29 cellular contexts compared by ENCODE assay signal in the genomic region with DNA sequence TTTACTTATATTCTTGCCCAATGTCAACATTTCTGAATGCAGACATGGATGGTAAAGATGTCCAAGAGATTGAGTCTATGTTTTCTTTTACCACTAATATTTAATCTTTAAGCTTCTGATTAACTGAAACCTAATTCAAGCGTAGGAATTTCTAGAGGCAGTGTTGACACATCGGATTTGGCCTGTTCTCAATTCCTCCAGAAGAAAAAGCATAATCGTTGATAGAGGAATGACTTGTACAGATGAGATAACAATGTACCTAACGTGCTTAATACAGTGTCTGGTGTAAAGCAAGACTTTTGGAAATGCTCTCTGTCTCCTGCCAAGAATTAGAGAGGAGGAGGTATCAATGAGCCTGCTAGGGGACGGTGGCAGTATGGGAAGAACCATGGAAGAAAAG. TPM values are rescaled to one million over a fixed set of nuclear protein-coding genes. Genes with fewer than 3 reads are reported as not detected.
DNase-seq lines count a peak whose midpoint lies in the region; ATAC-seq and TF ChIP-seq lines count a peak whose summit lies in the region.
"Had no signal": no experiment of that assay in that cellular context is flagged by ENCODE, and none has a peak within 500 bp of the region (broad histone marks: within the 10 kb centered on the region; RNA-seq: fewer than 3 reads in every experiment).

No MANE protein-coding gene starts in this region.

- peaks cover 8% of the 10 kb centered on the region for H3K4me1 ChIP-seq in body of pancreas
- no peaks in the 10 kb centered on the region for H3K4me1 ChIP-seq in parathyroid adenoma
- no peaks in the 10 kb centered on the region for H3K4me1 ChIP-seq in OCI-LY7 (ENCODE audit: insufficient read depth, low read length, poor library complexity, severe bottlenecking)
- H3K4me1 ChIP-seq: Caco-2 had no signal

- TF ChIP-seq CTCF in body of pancreas (IDR thresholded peaks at IDR 0.05) (no peak), parathyroid adenoma (IDR thresholded peaks at IDR 0.05) (no peak), OCI-LY7 (conservative IDR thresholded peaks at IDR 0.05; ENCODE audit: low read length) (no peak)

- H3K27me3 ChIP-seq in body of pancreas, result no peaks in the 10 kb centered on the region
- H3K27me3 ChIP-seq in parathyroid adenoma (ENCODE audit: control insufficient read depth, insufficient read depth, low read length), result no peaks in the 10 kb centered on the region

- TF ChIP-seq POLR2A in body of pancreas (IDR thresholded peaks at IDR 0.05), result no peak

- H3K79me2 ChIP-seq in parathyroid adenoma (no peaks in the 10 kb centered on the region), OCI-LY7 (ENCODE audit: insufficient read depth, low read depth, low read length) (no peaks in the 10 kb centered on the region)

- no peak overlapping the region for H3K4me2 ChIP-seq in parathyroid adenoma (ENCODE audit: low read length)
- no peak overlapping the region for H3K4me2 ChIP-seq in OCI-LY7 (ENCODE audit: low read length)
- H3K4me2 ChIP-seq: GM23338 had no signal

- H3K9ac ChIP-seq in parathyroid adenoma, result no peak overlapping the region

- H4K20me1 ChIP-seq in OCI-LY7 (ENCODE audit: insufficient read depth, low read length), result no peaks in the 10 kb centered on the region

- intact Hi-C loops in body of pancreas (cut with DNase I) (no loop called here), OCI-LY7 (cut with micrococcal nuclease; ENCODE audit: unreplicated experiment) (no loop called here)

- no peaks in the 10 kb centered on the region for H3K36me3 ChIP-seq in body of pancreas (replicated peaks in 1 of 2; ENCODE audit: insufficient read depth in 1 of 2, low read depth in 2 of 2)
- H3K36me3 ChIP-seq in parathyroid adenoma (ENCODE audit: control insufficient read depth, insufficient read depth, low read length), result no peaks in the 10 kb centered on the region
- H3K36me3 ChIP-seq in OCI-LY7 (ENCODE audit: insufficient read depth, low read length), result no peaks in the 10 kb centered on the region

- H3K4me3 ChIP-seq in body of pancreas, result no peak overlapping the region
- H3K4me3 ChIP-seq in parathyroid adenoma (ENCODE audit: low read depth, low read length), result no peak overlapping the region
- H3K4me3 ChIP-seq in OCI-LY7 (ENCODE audit: low read depth, low read length, poor library complexity, severe bottlenecking), result no peak overlapping the region
- H3K4me3 ChIP-seq: GM12878, GM23338, SK-N-MC had no signal

- CTCF ChIA-PET in OCI-LY7 (lab: Charles Lee; ENCODE audit: unreplicated experiment), result no interaction called here

- WGBS in body of pancreas, 2 donors, result 21 to 23% methylated on average over 5 of the region's 5 CpGs

- peak; percentile 56 for DNase-seq in Caki2 (ENCODE audit: low read depth)
- no peak for DNase-seq in body of pancreas
- DNase-seq in kidney glomerular epithelial cell (lab: John Stamatoyannopoulos, UW), result peak; percentile 72
- no peak for DNase-seq in T-helper 9 cell
- DNase-seq in NOMO-1 treated with DMSO at 0.1 percent for 48 hours (lab: John Stamatoyannopoulos, UW; ENCODE audit: unreplicated experiment), result no peak
- no peak for DNase-seq in OCI-LY7 (ENCODE audit: low spot score)
- DNase-seq: Caco-2; CD8-positive, alpha-beta T cell; DMS 273 treated with DMSO at 0.1 percent for 48 hours; DMS79; EL; GDM1; NCI-H1092 treated with DMSO at 0.1 percent for 48 hours; NCI-H1436; NCI-H187; NCI-H2081 treated with DMSO at 0.1 percent for 48 hours; NCI-H2171; NCI-H226; NCI-H510A; NCI-H69; SIG-M5 had no signal

- H2AFZ ChIP-seq in parathyroid adenoma (peak overlapping the region; percentile 39), OCI-LY7 (ENCODE audit: low read length) (no peak overlapping the region)
- H2AFZ ChIP-seq: GM23338 had no signal

- in situ Hi-C loops in Caki2 (cut with HindIII; ENCODE audit: low pct_unique_long_range_greater_than_20kb, low sequenced_read_pairs), result no loop called here

- H3K9me3 ChIP-seq in body of pancreas, result no peaks in the 10 kb centered on the region
- no peaks in the 10 kb centered on the region for H3K9me3 ChIP-seq in parathyroid adenoma (ENCODE audit: control insufficient read depth, low read length)
- H3K9me3 ChIP-seq in OCI-LY7 (ENCODE audit: low read length), result no peaks in the 10 kb centered on the region
- H3K9me3 ChIP-seq: Caco-2 had no signal

- H3K27ac ChIP-seq in body of pancreas, result peak overlapping the region in 2 of 4 donors; percentile 14 to 45
- H3K27ac ChIP-seq in parathyroid adenoma, result no peak overlapping the region
- H3K27ac ChIP-seq in OCI-LY7 (ENCODE audit: low read depth, low read length, poor library complexity, severe bottlenecking), result no peak overlapping the region
- H3K27ac ChIP-seq: C4-2B, SK-N-MC had no signal

- BruUV-seq in OCI-LY7 (replicated peaks; lab: Mats Ljungman, UMichigan), result no TSS peak

- ATAC-seq in body of pancreas, result peak; percentile 68
- ATAC-seq: CD8-positive, alpha-beta T cell; GM12878; GM23338; HCT116 had no signal

- H3K9me2 ChIP-seq in OCI-LY7 (ENCODE audit: insufficient read depth, low read length), result no peaks in the 10 kb centered on the region

- POLR2A ChIA-PET in OCI-LY7 (lab: Charles Lee), result interaction anchor here (0.5 kb wide), 1 partner anchor 8 kb away, joined by 3 read pairs; no protein-coding TSS in a partner anchor

RNA-seq across cellular contexts. Expression of a gene that starts 35.2 kb away (rescaled TPM):
- total RNA-seq in Caki2 (2014; rRNA removed; shearing (Covaris generic); ENCODE audit: low replicate concordance), result not detected in 2 replicates
- total RNA-seq in body of pancreas (10 to 100 TPM in 1 of 2 donors, 1 to 10 TPM in 1; 7.8 to 12.2 TPM), OCI-LY7 (2022) (not detected in 2 replicates)
- not detected in 2 replicates for total RNA-seq in OCI-LY7 (2014; rRNA removed; shearing (Covaris generic))
- total RNA-seq: A673; B cell; CD8-positive, alpha-beta T cell; GM12878 had no signal

Comparison
In these comparisons a context has a peak if more than half of its experiments do, and no peak if none do; other contexts are left out.
1. DNase-seq: peak in Caki2 (single experiment) and kidney glomerular epithelial cell (single experiment); none in body of pancreas (0 of 4), T-helper 9 cell (single experiment), NOMO-1 treated with DMSO at 0.1 percent for 48 hours (single experiment) and OCI-LY7 (single experiment).